Comparison of ENCODE assay signal across 25 cellular contexts in genomic region chr3:60207833-60208367, GRCh38.
"Had no signal": no experiment of that assay in that cellular context is flagged by ENCODE, and none has a peak within 500 bp of the region (broad histone marks: within the 10 kb centered on the region; RNA-seq: fewer than 3 reads in every experiment).

No MANE protein-coding gene starts in this region.

- H3K4me1 ChIP-seq: heart right ventricle, left lung, sigmoid colon, spleen, suprapubic skin, tibial artery, upper lobe of right lung had no signal

- H2AFZ ChIP-seq: hepatocyte had no signal

- DNase-seq: heart right ventricle; kidney; left colon; left lung; mesendoderm; naive B cell; natural killer cell; nephron progenitor cell; ovary; retina; right cardiac atrium; sigmoid colon; small intestine; spleen; stimulated activated CD4-positive, alpha-beta T cell treated with anti-CD3 and anti-CD28 coated beads, Interleukin-4, amount 100 ng/mL, for 24 hours; stimulated activated naive CD4-positive, alpha-beta T cell; tibial artery; trophoblast cell; upper lobe of right lung had no signal

- ATAC-seq: left colon; left lung; natural killer cell; right cardiac atrium; stimulated activated effector memory CD8-positive, alpha-beta T cell treated with anti-CD3 and anti-CD28 coated beads, Interleukin-12 subunit alpha, Interleukin-12 subunit beta, amount 100 ng/mL, for 72 hours; upper lobe of right lung had no signal

- FAIRE-seq: kidney, small intestine, urothelium cell line had no signal

- H3K27ac ChIP-seq: heart right ventricle, hepatocyte, left lung, ovary, sigmoid colon, spleen, suprapubic skin, thoracic aorta, tibial artery, upper lobe of right lung had no signal

- H3K36me3 ChIP-seq: heart right ventricle, left lung, ovary, sigmoid colon, spleen, suprapubic skin, thoracic aorta, tibial artery, upper lobe of right lung had no signal

- H3K79me2 ChIP-seq: hepatocyte had no signal

- H3K9me3 ChIP-seq: heart right ventricle, left lung, ovary, sigmoid colon, suprapubic skin, thoracic aorta, tibial artery, upper lobe of right lung had no signal

- H3K4me3 ChIP-seq: heart right ventricle, hepatocyte, left lung, lung, ovary, sigmoid colon, spleen, suprapubic skin, thoracic aorta, tibial artery, upper lobe of right lung had no signal

- H3K27me3 ChIP-seq: heart right ventricle, hepatocyte, left lung, ovary, sigmoid colon, spleen, suprapubic skin, tibial artery, upper lobe of right lung had no signal

- H3K4me2 ChIP-seq: hepatocyte had no signal
